ENCODE assay signal across 27 cellular contexts in genomic region chrX:93594780-93595179, GRCh38.
"Had no signal": no experiment of that assay in that cellular context is flagged by ENCODE, and none has a peak within 500 bp of the region (broad histone marks: within the 10 kb centered on the region; RNA-seq: fewer than 3 reads in every experiment).

No MANE protein-coding gene starts in this region.

- H3K4me3 ChIP-seq: esophagus squamous epithelium, right lobe of liver, skin epidermis, thyroid gland, upper lobe of left lung had no signal

- H3K27ac ChIP-seq: epithelial cell of prostate, esophagus squamous epithelium, right lobe of liver, skin epidermis, thyroid gland, upper lobe of left lung had no signal

- DNase-seq: activated CD4-positive, alpha-beta T cell treated with anti-CD3 and anti-CD28 coated beads for 4 hours; activated CD4-positive, alpha-beta T cell treated with anti-CD3 and anti-CD28 coated beads, Interleukin-2, amount 50 U/mL, for 4 hours; activated CD4-positive, CD25-positive, alpha-beta regulatory T cell; activated naive CD4-positive, alpha-beta T cell; activated T-cell treated with anti-CD3 and anti-CD28 coated beads for 4 hours; activated T-cell treated with anti-CD3 and anti-CD28 coated beads, Interleukin-2, amount 50 U/mL, for 72 hours; effector CD4-positive, alpha-beta T cell; esophagus squamous epithelium; glutamatergic neuron; left ventricle myocardium superior; natural killer cell; posterior cingulate gyrus; right lobe of liver; stimulated activated CD4-positive, alpha-beta T cell treated with anti-CD3 and anti-CD28 coated beads, Interleukin-4, amount 100 ng/mL, for 24 hours; stimulated activated naive CD8-positive, alpha-beta T cell treated with anti-CD3 and anti-CD28 coated beads, Interleukin-15, amount 100 ng/mL, for 72 hours; substantia nigra; T-helper 1 cell; thyroid gland; upper lobe of left lung had no signal

- H3K27me3 ChIP-seq: esophagus squamous epithelium, right lobe of liver, thyroid gland, upper lobe of left lung had no signal

- ATAC-seq: activated naive CD4-positive, alpha-beta T cell treated with anti-CD3 and anti-CD28 coated beads, Interleukin-2, amount 50 U/mL, for 72 hours; activated T-cell treated with anti-CD3 and anti-CD28 coated beads, Interleukin-2, amount 50 U/mL, for 72 hours; left ventricle myocardium superior; natural killer cell; right lobe of liver; stimulated activated effector memory CD8-positive, alpha-beta T cell treated with anti-CD3 and anti-CD28 coated beads, Interleukin-12 subunit alpha, Interleukin-12 subunit beta, amount 100 ng/mL, for 72 hours; stimulated activated naive CD8-positive, alpha-beta T cell treated with anti-CD3 and anti-CD28 coated beads, Interleukin-15, amount 100 ng/mL, for 72 hours had no signal

- FAIRE-seq: bronchial epithelial cell, endometrium, frontal cortex, islet of Langerhans had no signal

- H3K36me3 ChIP-seq: esophagus squamous epithelium, right lobe of liver, thyroid gland, upper lobe of left lung had no signal

- H3K9me3 ChIP-seq: esophagus squamous epithelium, right lobe of liver, thyroid gland, upper lobe of left lung had no signal

- H3K4me1 ChIP-seq: esophagus squamous epithelium, right lobe of liver, thyroid gland had no signal
